16 cellular contexts compared by ENCODE assay signal in the genomic region with DNA sequence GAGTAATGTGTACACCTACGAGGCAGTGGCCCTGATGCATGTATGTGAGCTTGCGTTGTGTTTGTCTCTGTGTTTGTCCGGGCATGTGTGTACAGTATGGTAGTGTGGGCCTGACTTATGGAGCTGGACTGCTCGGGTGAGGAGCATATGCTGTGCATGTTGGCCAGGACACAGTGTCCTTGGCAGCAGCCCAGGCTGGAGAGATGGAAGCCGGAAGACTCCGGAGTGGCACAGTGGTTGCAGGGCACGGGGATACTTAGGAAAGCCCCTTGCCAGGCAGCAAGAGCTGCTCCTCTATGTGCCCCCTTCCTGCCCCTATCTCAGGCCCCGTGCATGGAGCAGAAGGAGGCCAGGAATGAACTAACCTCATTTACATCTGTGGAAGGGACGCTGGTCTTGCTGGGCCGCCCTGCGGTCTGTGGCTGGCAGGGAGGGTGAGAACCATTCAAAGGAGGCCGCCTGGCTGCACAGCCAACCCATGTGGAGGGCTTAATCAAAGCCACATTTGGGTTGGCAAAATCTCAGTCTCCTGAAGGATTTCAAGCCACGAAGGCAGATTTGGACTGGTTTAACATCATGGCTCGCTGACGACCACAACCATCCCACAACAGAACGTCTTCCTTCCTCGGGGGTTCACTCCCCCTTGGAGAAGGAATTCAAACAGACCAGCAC. TPM values are rescaled to one million over a fixed set of nuclear protein-coding genes. Genes with fewer than 3 reads are reported as not detected.
DNase-seq lines count a peak whose midpoint lies in the region; ATAC-seq, FAIRE-seq and TF ChIP-seq lines count a peak whose summit lies in the region.
"Had no signal": no experiment of that assay in that cellular context is flagged by ENCODE, and none has a peak within 500 bp of the region (broad histone marks: within the 10 kb centered on the region; RNA-seq: fewer than 3 reads in every experiment).

No MANE protein-coding gene starts in this region.

- no TSS peak for BruUV-seq in HepG2 (replicated peaks; lab: Mats Ljungman, UMichigan)

- no peak for TF ChIP-seq POLR2A in HepG2 (IDR thresholded peaks at IDR 0.05; ENCODE audit: insufficient read depth in 1 of 2, low read depth in 2 of 2, low read length in 2 of 2)

- TF ChIP-seq CTCF in choroid plexus epithelial cell (conservative IDR thresholded peaks at IDR 0.05; ENCODE audit: low read depth, low read length) (no peak), hepatocyte (IDR thresholded peaks at IDR 0.05; ENCODE audit: poor library complexity) (no peak), HepG2 (CRISPR knock-in tag; IDR thresholded peaks at IDR 0.05) (no peak)

- ATAC-seq in HepG2 (no peak), GM18873 (IDR thresholded peaks at IDR 0.05; ENCODE audit: low FRiP score, unreplicated experiment) (no peak), HG03039 (IDR thresholded peaks at IDR 0.05; ENCODE audit: unreplicated experiment) (no peak), GM21515 (IDR thresholded peaks at IDR 0.05; ENCODE audit: unreplicated experiment) (no peak)
- ATAC-seq: activated T-helper 17 cell treated with anti-CD3 and anti-CD28 coated beads, Interleukin-2, amount 50 U/mL, for 72 hours; left colon had no signal

- DNase-seq in G401 (ENCODE audit: low spot score), result peak; percentile 94
- peak; percentile 44 for DNase-seq in choroid plexus epithelial cell (ENCODE audit: low read depth)
- DNase-seq in hepatocyte (ENCODE audit: low spot score), result peak; percentile 25
- DNase-seq in HepG2 (ENCODE audit: low spot score), result no peak
- DNase-seq: esophagus squamous epithelium, left colon, NCI-H2029 treated with DMSO at 0.1 percent for 48 hours had no signal

- H3K4me2 ChIP-seq in hepatocyte, result peak overlapping the region; percentile 24
- H3K4me2 ChIP-seq in skeletal muscle satellite cell (ENCODE audit: low read length), result peak overlapping the region; percentile 40
- no peak overlapping the region for H3K4me2 ChIP-seq in HepG2 (ENCODE audit: low read depth, low read length)
- H3K4me2 ChIP-seq: KMS-11 had no signal

- no peak for TF ChIP-seq RAD21 in HepG2 (CRISPR knock-in tag; IDR thresholded peaks at IDR 0.05)

- whole genome bisulfite sequencing in hepatocyte (ENCODE audit: low lambda C conversion rate, missing lambda C conversion rate), result 76% methylated on average over 17 of the region's 17 CpGs
- WGBS in HepG2 (ENCODE audit: low lambda C conversion rate), result 50% methylated on average over 9 of the region's 17 CpGs

- FAIRE-seq in HepG2 (lab: Jason Lieb, UNC), result no peak
- FAIRE-seq: GM18507 had no signal

- POLR2A ChIA-PET in HepG2 (lab: Yijun Ruan, JAX), result no interaction called here

- H3K9me3 ChIP-seq in hepatocyte (ENCODE audit: low read depth), result no peaks in the 10 kb centered on the region
- no peaks in the 10 kb centered on the region for H3K9me3 ChIP-seq in skeletal muscle satellite cell (replicated peaks; ENCODE audit: low read length)
- no peaks in the 10 kb centered on the region for H3K9me3 ChIP-seq in HepG2 (ENCODE audit: low read length)

- H3K9ac ChIP-seq in skeletal muscle satellite cell (ENCODE audit: low read depth, low read length), result no peak overlapping the region
- no peak overlapping the region for H3K9ac ChIP-seq in HepG2 (ENCODE audit: insufficient read depth, low read depth, low read length)
- H3K9ac ChIP-seq: KMS-11 had no signal

- H3K79me2 ChIP-seq in hepatocyte (no peaks in the 10 kb centered on the region), HepG2 (ENCODE audit: insufficient read depth, low read length) (no peaks in the 10 kb centered on the region)

- TF ChIP-seq EP300 in HepG2 (IDR thresholded peaks at IDR 0.05; ENCODE audit: low read depth in 2 of 2, low read length in 2 of 2), result no peak
- no peak for TF ChIP-seq EP300 in HepG2 (CRISPR knock-in tag; IDR thresholded peaks at IDR 0.05; ENCODE audit: borderline replicate concordance)

- no peak overlapping the region for H3K4me3 ChIP-seq in choroid plexus epithelial cell (ENCODE audit: low read depth, low read length)
- no peak overlapping the region for H3K4me3 ChIP-seq in hepatocyte
- no peak overlapping the region for H3K4me3 ChIP-seq in skeletal muscle satellite cell (ENCODE audit: low read length)
- H3K4me3 ChIP-seq in HepG2 (replicated peaks in 1 of 3; ENCODE audit: insufficient read depth in 1 of 3, low read depth in 2 of 3, low read length in 3 of 3), result no peak overlapping the region
- H3K4me3 ChIP-seq: cardiac muscle cell, esophagus squamous epithelium had no signal

- no peak overlapping the region for H2AFZ ChIP-seq in hepatocyte
- H2AFZ ChIP-seq in HepG2 (ENCODE audit: low read length), result no peak overlapping the region

- no peaks in the 10 kb centered on the region for H4K20me1 ChIP-seq in hepatocyte (ENCODE audit: insufficient read depth, poor library complexity, severe bottlenecking)
- H4K20me1 ChIP-seq in HepG2 (ENCODE audit: insufficient read depth, low read length), result 0 out of 2 replicates have a peak, but pooled peaks cover 3% of the 10 kb centered on the region

- CTCF ChIA-PET in HepG2 (lab: Yijun Ruan, JAX; ENCODE audit: low intra/inter-chr PET ratio, low total read pairs), result no interaction called here

- H3K9me2 ChIP-seq in hepatocyte (replicated peaks; ENCODE audit: insufficient read depth), result no peaks in the 10 kb centered on the region

- H3K4me1 ChIP-seq in hepatocyte (ENCODE audit: insufficient read depth), result peaks cover 16% of the 10 kb centered on the region
- H3K4me1 ChIP-seq in skeletal muscle satellite cell (ENCODE audit: control insufficient read depth, insufficient read depth, low read length), result peaks cover 9% of the 10 kb centered on the region
- H3K4me1 ChIP-seq in HepG2 (ENCODE audit: insufficient read depth, low read length), result no peaks in the 10 kb centered on the region

- H3K27me3 ChIP-seq in hepatocyte, result no peaks in the 10 kb centered on the region
- no peaks in the 10 kb centered on the region for H3K27me3 ChIP-seq in skeletal muscle satellite cell (ENCODE audit: control insufficient read depth, insufficient read depth, low read length)
- H3K27me3 ChIP-seq in HepG2 (ENCODE audit: control insufficient read depth in 1 of 2, insufficient read depth in 2 of 2, low read length in 2 of 2), result peaks cover 1 to 4% of the 10 kb centered on the region in 2 experiments; a peak in 2 of 5 replicates
- H3K27me3 ChIP-seq: cardiac muscle cell, esophagus squamous epithelium had no signal

- H3K27ac ChIP-seq in hepatocyte, result peak overlapping the region; percentile 61
- H3K27ac ChIP-seq in HepG2 (ENCODE audit: extremely low read length, insufficient read depth, low read length), result no peak overlapping the region
- H3K27ac ChIP-seq: cardiac muscle cell, KMS-11 had no signal

- intact Hi-C loops in HepG2 (cut with micrococcal nuclease; ENCODE audit: unreplicated experiment), result no loop called here

- H3K36me3 ChIP-seq in hepatocyte (replicated peaks; ENCODE audit: insufficient read depth, low read depth) (no peaks in the 10 kb centered on the region), skeletal muscle satellite cell (ENCODE audit: insufficient read depth, low read length) (no peaks in the 10 kb centered on the region), HepG2 (replicated peaks in 1 of 2; ENCODE audit: control insufficient read depth in 1 of 2, insufficient read depth in 2 of 2, low read length in 2 of 2) (no peaks in the 10 kb centered on the region)
- H3K36me3 ChIP-seq: cardiac muscle cell had no signal

- in situ Hi-C loops in G401 (cut with HindIII; ENCODE audit: low sequenced_read_pairs) (no loop called here), HepG2 (cut with HindIII; ENCODE audit: extremely low pct_ligation_motif_present, low pct_unique_long_range_greater_than_20kb) (no loop called here)

TF ChIP-seq in HepG2, 621 proteins besides CTCF, POLR2A, EP300 and RAD21 (continues in another document):
- TF ChIP-seq KDM1A (CRISPR knock-in tag; IDR thresholded peaks at IDR 0.05) (no peak), ZBTB8A (CRISPR knock-in tag; IDR thresholded peaks at IDR 0.05; ENCODE audit: borderline replicate concordance, low read depth) (no peak), ZFP62 (CRISPR knock-in tag; IDR thresholded peaks at IDR 0.05) (no peak), ZNF333 (CRISPR knock-in tag; IDR thresholded peaks at IDR 0.05; ENCODE audit: borderline replicate concordance) (no peak), ZMYM3 (CRISPR knock-in tag; IDR thresholded peaks at IDR 0.05) (no peak), ZNF674 (CRISPR knock-in tag; IDR thresholded peaks at IDR 0.05; ENCODE audit: low read depth) (no peak), PITX1 (CRISPR knock-in tag; IDR thresholded peaks at IDR 0.05) (no peak), ZNF383 (CRISPR knock-in tag; IDR thresholded peaks at IDR 0.05; ENCODE audit: borderline replicate concordance) (no peak), ZNF326 (CRISPR knock-in tag; IDR thresholded peaks at IDR 0.05; ENCODE audit: borderline replicate concordance) (no peak), CBX5 (CRISPR knock-in tag; IDR thresholded peaks at IDR 0.05; ENCODE audit: borderline replicate concordance) (no peak)

RNA-seq across cellular contexts. Expression of a gene that starts 32.2 kb away (rescaled TPM):
- not detected in 2 replicates for total RNA-seq in G401 (2014; rRNA removed; shearing (Covaris generic))
- 0.07 TPM in 1 of 2 replicates, not detected in the other for total RNA-seq in hepatocyte
- 0.50 TPM in 1 of 2 replicates, not detected in the other for polyA plus RNA-seq in hepatocyte
- not detected in 2 replicates for total RNA-seq in skeletal muscle satellite cell (2012; rRNA removed)
- not detected in 2 replicates for total RNA-seq in HepG2 (2016; rRNA removed; fragmentation: Illumina TruSeq; extraction: Trizol)
- not detected in 2 replicates for total RNA-seq in HepG2 (2016; cell fraction: cytosol; rRNA removed; fragmentation: Illumina TruSeq; extraction: Trizol; ENCODE audit: low read depth)
- not detected in 2 replicates for total RNA-seq in HepG2 (2016; cell fraction: insoluble cytoplasmic fraction; rRNA removed; fragmentation: Illumina TruSeq; extraction: Trizol)
- not detected in 2 replicates for total RNA-seq in HepG2 (2016; cell fraction: membrane; rRNA removed; fragmentation: Illumina TruSeq; extraction: Trizol)
- not detected in 2 replicates for total RNA-seq in HepG2 (2016; cell fraction: nucleus; rRNA removed; fragmentation: Illumina TruSeq; extraction: Trizol)
- not detected in 2 replicates for polyA plus RNA-seq in HepG2 (2011; rRNA removed)
- not detected in 2 replicates for polyA plus RNA-seq in HepG2 (2011; cell fraction: cytosol; rRNA removed)
- not detected in 2 replicates for polyA plus RNA-seq in HepG2 (2011; cell fraction: nucleus; rRNA removed)
- polyA plus RNA-seq in HepG2 (2012), result not detected in 2 replicates
- not detected in 2 replicates for polyA plus RNA-seq in HepG2 (2016; cell fraction: cytosol; fragmentation: Illumina TruSeq; extraction: Trizol; ENCODE audit: low read depth)
- not detected in 2 replicates for polyA plus RNA-seq in HepG2 (2016; cell fraction: insoluble cytoplasmic fraction; fragmentation: Illumina TruSeq; extraction: Trizol; ENCODE audit: low read depth)
- not detected in 2 replicates for polyA plus RNA-seq in HepG2 (2016; cell fraction: membrane; fragmentation: Illumina TruSeq; extraction: Trizol; ENCODE audit: low read depth)
- polyA plus RNA-seq in HepG2 (2016; cell fraction: nucleus; fragmentation: Illumina TruSeq; extraction: Trizol; ENCODE audit: insufficient read depth, low read depth), result not detected in 2 replicates
- 0.12 TPM in 1 of 2 replicates, not detected in the other for polyA minus RNA-seq in HepG2 (2011; rRNA and poly(A)+ RNA removed; ENCODE audit: low replicate concordance)
- not detected in 2 replicates for polyA minus RNA-seq in HepG2 (2011; cell fraction: cytosol; rRNA and poly(A)+ RNA removed)
- polyA minus RNA-seq in HepG2 (2011; cell fraction: nucleus; rRNA and poly(A)+ RNA removed), result not detected in 2 replicates
- total RNA-seq: activated T-helper 17 cell treated with anti-CD3 and anti-CD28 coated beads, Interleukin-2, amount 50 U/mL, for 72 hours; esophagus squamous epithelium had no signal
- polyA plus RNA-seq: BJ, cardiac muscle cell had no signal
